ENCODE assay signal across 1 cellular context in the genomic region with DNA sequence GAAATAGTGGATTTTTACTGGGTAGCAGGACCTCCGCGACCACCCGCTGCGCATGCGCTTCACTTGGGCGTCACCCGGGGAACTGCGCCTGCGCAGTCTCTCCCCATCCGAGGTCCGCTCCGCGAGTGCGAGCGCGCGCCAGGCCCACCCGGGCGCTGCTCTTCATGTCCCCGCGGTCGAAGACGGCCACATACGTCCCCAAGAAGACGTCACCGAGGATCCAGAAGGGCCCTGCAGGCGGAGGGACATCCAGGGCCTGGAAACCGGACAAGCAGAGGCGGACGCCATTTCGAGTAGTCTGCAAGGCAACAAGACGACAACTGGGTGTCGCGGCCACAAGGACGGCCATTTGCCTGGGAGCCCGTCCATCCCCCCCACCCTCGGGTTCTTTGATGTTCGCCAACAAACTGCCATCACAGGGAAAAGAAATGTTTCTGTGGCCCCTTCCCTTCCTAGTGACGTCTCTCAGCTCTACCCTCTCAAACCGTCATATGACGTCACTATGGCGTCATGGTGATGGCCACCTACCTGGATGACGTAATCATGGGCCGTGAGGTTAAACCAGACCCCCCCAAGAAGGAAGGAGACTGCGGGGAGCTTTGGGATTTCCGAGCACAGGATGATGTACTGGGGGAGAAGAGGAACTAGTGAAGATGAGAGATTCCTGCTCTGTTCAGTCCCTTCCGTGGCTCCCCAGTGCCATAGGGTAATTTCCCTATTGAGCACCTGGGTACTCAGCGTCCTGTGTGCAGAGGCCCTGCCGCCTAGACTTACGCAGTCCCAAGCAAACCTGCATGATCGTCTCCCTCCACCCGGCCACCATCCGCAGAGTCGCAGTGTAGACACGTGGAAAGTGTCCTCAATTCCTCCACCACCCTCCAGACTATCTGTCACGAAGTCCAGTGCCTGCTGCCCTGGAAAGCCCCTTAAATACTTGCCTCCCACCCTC.
TF ChIP-seq lines count a peak whose summit lies in the region.

No MANE protein-coding gene starts in this region.

TF ChIP-seq in H1, 55 proteins besides CTCF, POLR2A, EP300 and RAD21:
- TF ChIP-seq CREB1 (IDR thresholded peaks at IDR 0.05) (peak; percentile 71), FOSL1 (IDR thresholded peaks at IDR 0.05; ENCODE audit: insufficient read depth, low read depth, low read length) (no peak), CEBPB (IDR thresholded peaks at IDR 0.05; ENCODE audit: low read depth, low read length) (peak; percentile 8; the same call in 1 of the 2 replicates)
